Comparison of ENCODE assay signal across 24 cellular contexts in genomic region chr11:44718612-44719390, GRCh38.
"Had no signal": no experiment of that assay in that cellular context is flagged by ENCODE, and none has a peak within 500 bp of the region (broad histone marks: within the 10 kb centered on the region; RNA-seq: fewer than 3 reads in every experiment).

No MANE protein-coding gene starts in this region.

- H3K9me3 Mint-ChIP-seq: activated CD8-positive, alpha-beta T cell treated with anti-CD3 and anti-CD28 coated beads for 36 hours; endodermal cell; stimulated activated effector memory CD8-positive, alpha-beta T cell treated with anti-CD3 and anti-CD28 coated beads, Interleukin-12 subunit alpha, Interleukin-12 subunit beta, amount 100 ng/mL, for 72 hours had no signal

- H3K27me3 Mint-ChIP-seq: stimulated activated naive CD8-positive, alpha-beta T cell treated with anti-CD3 and anti-CD28 coated beads, Interleukin-15, amount 100 ng/mL, for 72 hours had no signal

- H3K4me1 Mint-ChIP-seq: activated CD4-positive, alpha-beta T cell treated with anti-CD3 and anti-CD28 coated beads, Interleukin-2, amount 10 ng/mL, durations not matched to agents 7 days and 5 days; activated CD8-positive, alpha-beta memory T cell treated with anti-CD3 and anti-CD28 coated beads, Interleukin-2, amount 10 ng/mL, durations not matched to agents 7 days and 5 days; activated naive CD8-positive, alpha-beta T cell treated with anti-CD3 and anti-CD28 coated beads, Interleukin-2, amount 50 U/mL, for 24 hours; stimulated activated effector memory CD8-positive, alpha-beta T cell treated with anti-CD3 and anti-CD28 coated beads, Interleukin-12 subunit alpha, Interleukin-12 subunit beta, amount 100 ng/mL, for 72 hours; stimulated activated naive CD8-positive, alpha-beta T cell treated with anti-CD3 and anti-CD28 coated beads, Interleukin-15, amount 100 ng/mL, for 72 hours had no signal

- H3K27ac Mint-ChIP-seq: activated CD4-positive, alpha-beta T cell treated with anti-CD3 and anti-CD28 coated beads, Interleukin-2, amount 10 ng/mL, durations not matched to agents 7 days and 5 days; activated CD8-positive, alpha-beta memory T cell treated with anti-CD3 and anti-CD28 coated beads, Interleukin-2, amount 10 ng/mL, durations not matched to agents 7 days and 5 days; activated CD8-positive, alpha-beta T cell treated with anti-CD3 and anti-CD28 coated beads for 36 hours; activated naive CD8-positive, alpha-beta T cell treated with anti-CD3 and anti-CD28 coated beads, Interleukin-2, amount 50 U/mL, for 24 hours; endodermal cell; memory B cell; nephron progenitor cell; stimulated activated effector memory CD8-positive, alpha-beta T cell treated with anti-CD3 and anti-CD28 coated beads, Interleukin-12 subunit alpha, Interleukin-12 subunit beta, amount 100 ng/mL, for 72 hours; stimulated activated naive CD8-positive, alpha-beta T cell treated with anti-CD3 and anti-CD28 coated beads, Interleukin-15, amount 100 ng/mL, for 72 hours had no signal

- H3K4me3 Mint-ChIP-seq: activated CD4-positive, alpha-beta T cell treated with anti-CD3 and anti-CD28 coated beads, Interleukin-2, amount 10 ng/mL, durations not matched to agents 7 days and 5 days; activated CD8-positive, alpha-beta memory T cell treated with anti-CD3 and anti-CD28 coated beads, Interleukin-2, amount 10 ng/mL, durations not matched to agents 7 days and 5 days; activated CD8-positive, alpha-beta T cell treated with anti-CD3 and anti-CD28 coated beads for 36 hours; activated naive CD8-positive, alpha-beta T cell treated with anti-CD3 and anti-CD28 coated beads, Interleukin-2, amount 50 U/mL, for 24 hours; endodermal cell; memory B cell; nephron progenitor cell; stimulated activated effector memory CD8-positive, alpha-beta T cell treated with anti-CD3 and anti-CD28 coated beads, Interleukin-12 subunit alpha, Interleukin-12 subunit beta, amount 100 ng/mL, for 72 hours; stimulated activated naive CD8-positive, alpha-beta T cell treated with anti-CD3 and anti-CD28 coated beads, Interleukin-15, amount 100 ng/mL, for 72 hours had no signal

- H3K36me3 Mint-ChIP-seq: activated CD8-positive, alpha-beta memory T cell treated with anti-CD3 and anti-CD28 coated beads, Interleukin-2, amount 10 ng/mL, durations not matched to agents 7 days and 5 days; memory B cell; stimulated activated effector memory CD8-positive, alpha-beta T cell treated with anti-CD3 and anti-CD28 coated beads, Interleukin-12 subunit alpha, Interleukin-12 subunit beta, amount 100 ng/mL, for 72 hours had no signal

- DNase-seq: activated CD4-positive, alpha-beta T cell treated with anti-CD3 and anti-CD28 coated beads, Interleukin-2, amount 10 ng/mL, durations not matched to agents 7 days and 5 days; activated CD4-positive, CD25-positive, alpha-beta regulatory T cell treated with anti-CD3 and anti-CD28 coated beads, Interleukin-2, amount 50 U/mL, for 72 hours; activated CD8-positive, alpha-beta memory T cell treated with anti-CD3 and anti-CD28 coated beads, Interleukin-2, amount 10 ng/mL, durations not matched to agents 7 days and 5 days; activated CD8-positive, alpha-beta T cell treated with anti-CD3 and anti-CD28 coated beads for 36 hours; activated gamma-delta T cell; activated naive CD4-positive, alpha-beta T cell treated with anti-CD3 and anti-CD28 coated beads, Interleukin-2, amount 50 U/mL, for 16 hours; activated naive CD8-positive, alpha-beta T cell treated with anti-CD3 and anti-CD28 coated beads, Interleukin-2, amount 50 U/mL, for 24 hours; activated T-cell treated with anti-CD3 and anti-CD28 coated beads for 4 hours; cerebellar nuclear complex; cortex of kidney; endodermal cell; esophagus squamous epithelium; head of caudate nucleus; hypothalamus; nephron progenitor cell; occipital lobe; right lobe of liver; small intestine; stimulated activated CD4-positive, alpha-beta T cell treated with anti-CD3 and anti-CD28 coated beads, Interleukin-2, amount 100 ng/mL, for 24 hours; stimulated activated naive CD8-positive, alpha-beta T cell treated with anti-CD3 and anti-CD28 coated beads, Interleukin-15, amount 100 ng/mL, for 72 hours; tibial artery had no signal

- ATAC-seq: activated CD8-positive, alpha-beta memory T cell treated with anti-CD3 and anti-CD28 coated beads, Interleukin-2, amount 10 ng/mL, durations not matched to agents 7 days and 5 days; activated CD8-positive, alpha-beta T cell treated with anti-CD3 and anti-CD28 coated beads for 36 hours; activated naive CD8-positive, alpha-beta T cell treated with anti-CD3 and anti-CD28 coated beads, Interleukin-2, amount 50 U/mL, for 24 hours; gastroesophageal sphincter; stimulated activated effector memory CD8-positive, alpha-beta T cell treated with anti-CD3 and anti-CD28 coated beads, Interleukin-12 subunit alpha, Interleukin-12 subunit beta, amount 100 ng/mL, for 72 hours; stimulated activated naive CD8-positive, alpha-beta T cell treated with anti-CD3 and anti-CD28 coated beads, Interleukin-15, amount 100 ng/mL, for 72 hours had no signal
